In the genomic region with DNA sequence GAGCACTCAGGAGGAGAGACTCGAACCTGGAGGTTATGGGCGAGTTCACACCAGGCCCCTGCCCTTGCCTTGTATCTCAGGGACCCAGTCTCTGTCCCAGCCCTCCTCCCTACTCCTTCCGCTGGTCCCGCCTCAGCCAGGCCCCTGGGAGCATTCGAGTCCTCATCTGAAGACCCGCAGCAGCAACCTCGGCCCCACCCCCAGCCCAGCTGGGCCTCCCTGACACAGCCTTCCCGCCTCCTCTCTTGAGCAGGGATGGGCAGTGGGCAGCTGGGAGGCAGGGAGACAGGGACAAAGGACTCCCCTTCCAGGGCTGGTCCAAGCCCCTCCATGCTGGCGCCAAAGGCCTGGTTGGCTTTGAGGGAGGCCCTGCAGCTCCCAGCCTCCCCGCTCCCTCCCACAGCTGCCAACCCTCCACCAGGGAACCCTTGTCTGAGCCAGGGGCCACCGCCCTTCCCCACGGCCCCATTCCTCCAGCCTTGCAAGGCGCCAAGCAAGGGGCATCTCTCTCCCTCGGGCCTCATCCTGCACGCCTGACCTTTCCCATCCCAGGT, we compare ENCODE assay signal across 27 cellular contexts. TPM values are rescaled to one million over a fixed set of nuclear protein-coding genes. Genes with fewer than 3 reads are reported as not detected.
A peak's percentile ranks its signal among the peaks of the same experiment; 100 is the strongest.
DNase-seq lines count a peak whose midpoint lies in the region; ATAC-seq, FAIRE-seq and TF ChIP-seq lines count a peak whose summit lies in the region.
"Had no signal": no experiment of that assay in that cellular context is flagged by ENCODE, and none has a peak within 500 bp of the region (broad histone marks: within the 10 kb centered on the region; RNA-seq: fewer than 3 reads in every experiment).

No MANE protein-coding gene starts in this region.

- H3K9me2 ChIP-seq in OCI-LY7 (ENCODE audit: insufficient read depth, low read length) = no peaks in the 10 kb centered on the region

- H2AFZ ChIP-seq in HepG2 (ENCODE audit: low read length) (no peak overlapping the region), OCI-LY7 (ENCODE audit: low read length) (no peak overlapping the region; the same call in 1 of the 2 replicates)

- no peaks in the 10 kb centered on the region for H3K36me3 ChIP-seq in HepG2 (replicated peaks in 1 of 2; ENCODE audit: control insufficient read depth in 1 of 2, insufficient read depth in 2 of 2, low read length in 2 of 2)
- no peaks in the 10 kb centered on the region for H3K36me3 ChIP-seq in right lobe of liver
- no peaks in the 10 kb centered on the region; the same call in 1 of the 2 replicates for H3K36me3 ChIP-seq in OCI-LY7 (ENCODE audit: insufficient read depth, low read length)
- H3K36me3 ChIP-seq in SJCRH30 = no peaks in the 10 kb centered on the region
- H3K36me3 ChIP-seq: BE2C had no signal

- POLR2A ChIA-PET in HepG2 (lab: Yijun Ruan, JAX) (no interaction called here), OCI-LY7 (lab: Charles Lee) (interaction anchor here (1.0 kb wide), 1 partner anchor 15 kb away, joined by 3 read pairs; the partner anchor contains the start of gene ZC3H18)

- H3K9ac ChIP-seq in HepG2 (ENCODE audit: insufficient read depth, low read depth, low read length) = no peak overlapping the region

- CTCF ChIA-PET in HepG2 (lab: Yijun Ruan, JAX; ENCODE audit: low intra/inter-chr PET ratio, low total read pairs) (no interaction called here), OCI-LY7 (lab: Charles Lee; ENCODE audit: unreplicated experiment) (interaction anchor here (0.5 to 0.6 kb wide), 2 partner anchors 110 to 801 kb away, joined by 3 to 6 read pairs; no protein-coding TSS in a partner anchor)

- in situ Hi-C loops in HepG2 (cut with HindIII; ENCODE audit: extremely low pct_ligation_motif_present, low pct_unique_long_range_greater_than_20kb) = no loop called here

- no peaks in the 10 kb centered on the region for H4K20me1 ChIP-seq in HepG2 (ENCODE audit: insufficient read depth, low read length)
- no peaks in the 10 kb centered on the region for H4K20me1 ChIP-seq in OCI-LY7 (ENCODE audit: insufficient read depth, low read length)

- H3K4me2 ChIP-seq in HepG2 (ENCODE audit: low read depth, low read length) = no peak overlapping the region
- peak overlapping the region; percentile 31 for H3K4me2 ChIP-seq in OCI-LY7 (ENCODE audit: low read length)

- no peak for DNase-seq in HepG2 (ENCODE audit: low spot score)
- no peak for DNase-seq in right lobe of liver
- DNase-seq in OCI-LY7 (ENCODE audit: low spot score) = no peak
- DNase-seq in immature natural killer cell = no peak
- DNase-seq in NCI-H2171 treated with DMSO at 0.1 percent for 48 hours (lab: John Stamatoyannopoulos, UW) = no peak
- no peak for DNase-seq in glomerular visceral epithelial cell (ENCODE audit: extremely low spot score)
- DNase-seq in SJCRH30 = no peak
- no peak for DNase-seq in DMS153 (lab: John Stamatoyannopoulos, UW)
- DNase-seq: BE2C; CD4-positive, CD25-positive, alpha-beta regulatory T cell; DMS79; GF-D8; Karpas-422; NCI-H1092 treated with DMSO at 0.1 percent for 48 hours; NCI-H1436; NCI-H187; NCI-H2081 treated with DMSO at 0.1 percent for 48 hours; NCI-H524; NCI-H774; NK-92 treated with Interleukin-12 subunit alpha and Interleukin-12 subunit beta, amount 100 ng/mL, for 24 hours; SHP77 had no signal

- H3K27ac ChIP-seq in HepG2 (ENCODE audit: extremely low read length, insufficient read depth, low read length) (no peak overlapping the region), right lobe of liver (no peak overlapping the region), OCI-LY7 (ENCODE audit: low read depth, low read length, poor library complexity, severe bottlenecking) (peak overlapping the region; percentile 86), SJCRH30 (no peak overlapping the region)
- H3K27ac ChIP-seq: 22Rv1, RWPE1, SK-N-MC had no signal

- TF ChIP-seq RAD21 in HepG2 (CRISPR knock-in tag; IDR thresholded peaks at IDR 0.05) = no peak

- ATAC-seq in HepG2 = no peak
- ATAC-seq in right lobe of liver = no peak

- BruUV-seq in HepG2 (replicated peaks; lab: Mats Ljungman, UMichigan) (no TSS peak), OCI-LY7 (replicated peaks; lab: Mats Ljungman, UMichigan) (no TSS peak)

- WGBS in HepG2 (ENCODE audit: low lambda C conversion rate) = 23% methylated on average over 13 of the region's 15 CpGs
- 69% methylated on average over 12 of the region's 15 CpGs for WGBS in right lobe of liver (ENCODE audit: insufficient coverage, low coverage, low lambda C conversion rate, missing lambda C conversion rate)

- H3K27me3 ChIP-seq in HepG2 (ENCODE audit: control insufficient read depth in 1 of 2, insufficient read depth in 2 of 2, low read length in 2 of 2) (peaks cover 26 to 72% of the 10 kb centered on the region in 2 experiments; a peak in 4 of 5 replicates), right lobe of liver (no peaks in the 10 kb centered on the region), SJCRH30 (no peaks in the 10 kb centered on the region)

- H3K9me3 ChIP-seq in HepG2 (ENCODE audit: low read length) (no peaks in the 10 kb centered on the region), right lobe of liver (no peaks in the 10 kb centered on the region), OCI-LY7 (ENCODE audit: low read length) (peaks cover 8% of the 10 kb centered on the region; the same call in 1 of the 2 replicates), SJCRH30 (replicated peaks) (no peaks in the 10 kb centered on the region)
- H3K9me3 ChIP-seq: BE2C had no signal

- intact Hi-C loops in HepG2 (cut with micrococcal nuclease; ENCODE audit: unreplicated experiment) (no loop called here), right lobe of liver (cut with DNase I) (no loop called here), OCI-LY7 (cut with micrococcal nuclease; ENCODE audit: unreplicated experiment) (loop anchor here (10.0 kb wide), 2 partner anchors 600 to 850 kb away; partner anchors contain the start of gene BANP)

- peaks cover 28 to 79% of the 10 kb centered on the region in 2 donors for H3K4me1 Mint-ChIP-seq in immature natural killer cell

- no peak for TF ChIP-seq POLR2A in HepG2 (IDR thresholded peaks at IDR 0.05; ENCODE audit: insufficient read depth in 1 of 2, low read depth in 2 of 2, low read length in 2 of 2)
- no peak for TF ChIP-seq POLR2A in right lobe of liver (IDR thresholded peaks at IDR 0.05)

- no peaks in the 10 kb centered on the region for H3K9me3 Mint-ChIP-seq in immature natural killer cell

- H3K36me3 Mint-ChIP-seq in immature natural killer cell = no peaks in the 10 kb centered on the region
- H3K36me3 Mint-ChIP-seq: CD4-positive, CD25-positive, alpha-beta regulatory T cell; IgD-negative memory B cell had no signal

- TF ChIP-seq EP300 in HepG2 (IDR thresholded peaks at IDR 0.05; ENCODE audit: low read depth in 2 of 2, low read length in 2 of 2) (no peak), HepG2 (CRISPR knock-in tag; IDR thresholded peaks at IDR 0.05; ENCODE audit: borderline replicate concordance) (no peak)

- peaks cover 0 to 4% (median 0%) of the 10 kb centered on the region in 3 donors for H3K27me3 Mint-ChIP-seq in immature natural killer cell (ENCODE audit: low read depth in 3 of 3)

- H3K4me3 ChIP-seq in HepG2 (replicated peaks in 1 of 3; ENCODE audit: insufficient read depth in 1 of 3, low read depth in 2 of 3, low read length in 3 of 3) = no peak overlapping the region
- no peak overlapping the region for H3K4me3 ChIP-seq in right lobe of liver
- peak overlapping the region; percentile 3 for H3K4me3 ChIP-seq in OCI-LY7 (ENCODE audit: low read depth, low read length, poor library complexity, severe bottlenecking)
- H3K4me3 ChIP-seq in SJCRH30 = no peak overlapping the region
- H3K4me3 ChIP-seq: SK-N-MC had no signal

- H3K4me1 ChIP-seq in HepG2 (ENCODE audit: insufficient read depth, low read length) = peaks cover 25% of the 10 kb centered on the region
- H3K4me1 ChIP-seq in right lobe of liver = no peaks in the 10 kb centered on the region
- H3K4me1 ChIP-seq in OCI-LY7 (ENCODE audit: insufficient read depth, low read length, poor library complexity, severe bottlenecking) = peaks cover 67% of the 10 kb centered on the region
- no peaks in the 10 kb centered on the region for H3K4me1 ChIP-seq in SJCRH30
- H3K4me1 ChIP-seq: BE2C had no signal

- H3K4me3 Mint-ChIP-seq in immature natural killer cell = peak overlapping the region in 3 of 5 donors; percentile 39 to 68 (median 47)
- H3K4me3 Mint-ChIP-seq: CD4-positive, CD25-positive, alpha-beta regulatory T cell; IgD-negative memory B cell had no signal

- H3K79me2 ChIP-seq in HepG2 (ENCODE audit: insufficient read depth, low read length) (no peaks in the 10 kb centered on the region), OCI-LY7 (ENCODE audit: insufficient read depth, low read depth, low read length) (no peaks in the 10 kb centered on the region)

- H3K27ac Mint-ChIP-seq in immature natural killer cell = peak overlapping the region in 2 of 6 donors; percentile 64 to 87
- H3K27ac Mint-ChIP-seq: CD4-positive, CD25-positive, alpha-beta regulatory T cell; IgD-negative memory B cell had no signal

- TF ChIP-seq CTCF in HepG2 (CRISPR knock-in tag; IDR thresholded peaks at IDR 0.05) (no peak), right lobe of liver (IDR thresholded peaks at IDR 0.05) (no peak), OCI-LY7 (conservative IDR thresholded peaks at IDR 0.05; ENCODE audit: low read length) (no peak)

- no peak for FAIRE-seq in HepG2 (lab: Jason Lieb, UNC)
- FAIRE-seq: D721Med, GM12891 had no signal

RNA-seq across cellular contexts. Expression of gene ZC3H18, which starts 15.4 kb away (rescaled TPM):
- total RNA-seq in HepG2 (2016; rRNA removed; fragmentation: Illumina TruSeq; extraction: Trizol) (19.7 and 27.4 TPM in 2 replicates), right lobe of liver (10 to 100 TPM in 5 of 6 experiments, 1 to 10 TPM in 1; 8.7 to 22.8 (median 16.4) TPM), OCI-LY7 (2022) (72.1 and 79.0 TPM in 2 replicates)
- 19.4 and 24.7 TPM in 2 replicates for total RNA-seq in HepG2 (2016; cell fraction: cytosol; rRNA removed; fragmentation: Illumina TruSeq; extraction: Trizol; ENCODE audit: low read depth)
- 14.3 and 27.1 TPM in 2 replicates for total RNA-seq in HepG2 (2016; cell fraction: insoluble cytoplasmic fraction; rRNA removed; fragmentation: Illumina TruSeq; extraction: Trizol)
- total RNA-seq in HepG2 (2016; cell fraction: membrane; rRNA removed; fragmentation: Illumina TruSeq; extraction: Trizol) = 13.2 and 13.7 TPM in 2 replicates
- 23.0 and 25.0 TPM in 2 replicates for total RNA-seq in HepG2 (2016; cell fraction: nucleus; rRNA removed; fragmentation: Illumina TruSeq; extraction: Trizol)
- polyA plus RNA-seq in HepG2 (2011; rRNA removed) (11.2 and 12.7 TPM in 2 replicates), immature natural killer cell (10 to 100 TPM in 1 of 3 donors, 1 to 10 TPM in 2; 1.0 to 29.0 (median 8.7) TPM)
- 5.1 and 6.6 TPM in 2 replicates for polyA plus RNA-seq in HepG2 (2011; cell fraction: cytosol; rRNA removed)
- 52.8 and 62.1 TPM in 2 replicates for polyA plus RNA-seq in HepG2 (2011; cell fraction: nucleus; rRNA removed)
- polyA plus RNA-seq in HepG2 (2012) = 25.6 and 26.4 TPM in 2 replicates
- polyA plus RNA-seq in HepG2 (2016; cell fraction: cytosol; fragmentation: Illumina TruSeq; extraction: Trizol; ENCODE audit: low read depth) = 2.5 and 2.8 TPM in 2 replicates
- polyA plus RNA-seq in HepG2 (2016; cell fraction: insoluble cytoplasmic fraction; fragmentation: Illumina TruSeq; extraction: Trizol; ENCODE audit: low read depth) = 25.5 and 39.1 TPM in 2 replicates
- polyA plus RNA-seq in HepG2 (2016; cell fraction: membrane; fragmentation: Illumina TruSeq; extraction: Trizol; ENCODE audit: low read depth) = 6.0 and 7.1 TPM in 2 replicates
- polyA plus RNA-seq in HepG2 (2016; cell fraction: nucleus; fragmentation: Illumina TruSeq; extraction: Trizol; ENCODE audit: insufficient read depth, low read depth) = 81.5 and 103 TPM in 2 replicates
- 8.7 and 11.6 TPM in 2 replicates for polyA minus RNA-seq in HepG2 (2011; rRNA and poly(A)+ RNA removed; ENCODE audit: low replicate concordance)
- polyA minus RNA-seq in HepG2 (2011; cell fraction: cytosol; rRNA and poly(A)+ RNA removed) = 9.7 and 11.0 TPM in 2 replicates
- 21.3 and 25.5 TPM in 2 replicates for polyA minus RNA-seq in HepG2 (2011; cell fraction: nucleus; rRNA and poly(A)+ RNA removed)
- 22.2 and 26.6 TPM in 2 replicates for total RNA-seq in OCI-LY7 (2014; rRNA removed; shearing (Covaris generic))
- 19.2 and 21.0 TPM in 2 replicates for total RNA-seq in SJCRH30 (2014; rRNA removed; shearing (Covaris generic))
